1 cellular context compared by ENCODE assay signal in the genomic region with DNA sequence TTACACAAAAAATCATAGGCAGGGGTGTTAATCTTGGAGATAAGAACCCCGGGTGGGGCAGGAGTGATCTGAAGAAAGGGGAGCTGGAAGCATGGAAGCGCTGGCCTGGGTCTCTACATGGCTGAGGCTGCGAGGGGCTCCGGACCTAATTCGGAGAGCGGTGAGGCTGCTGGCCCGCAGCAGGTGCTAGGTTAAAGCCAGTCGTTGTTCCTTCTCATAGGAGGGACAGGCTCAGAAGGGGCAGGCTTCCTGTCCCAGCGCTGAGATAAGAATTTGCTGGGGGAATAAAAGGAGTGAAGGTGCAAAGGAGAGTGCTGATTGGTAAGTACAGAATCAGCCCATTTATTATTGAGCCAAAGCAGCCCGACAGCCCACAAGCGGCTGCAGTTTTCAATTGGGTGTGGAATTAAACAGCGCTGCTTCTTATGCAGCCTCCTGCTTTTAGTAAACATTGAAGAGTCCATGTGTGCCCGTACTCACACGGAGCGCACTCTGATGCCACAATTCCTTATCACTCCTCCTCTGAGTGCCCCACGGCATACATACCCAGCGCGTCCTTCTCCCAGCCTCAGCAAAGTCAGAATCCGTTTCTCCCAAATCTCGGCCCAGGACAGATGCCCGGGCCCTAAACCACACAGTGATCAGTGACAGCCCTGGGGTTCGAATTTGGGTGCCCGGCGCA.
TF ChIP-seq lines count a peak whose summit lies in the region.

No MANE protein-coding gene starts in this region.

TF ChIP-seq in SK-N-SH, 30 proteins besides CTCF, POLR2A, EP300 and RAD21 (continued from another document):
- no peak for TF ChIP-seq YY1 (IDR thresholded peaks at IDR 0.05; ENCODE audit: low read depth)
- TF ChIP-seq CHD2 (IDR thresholded peaks at IDR 0.05; ENCODE audit: low read length, partially characterized antibody) = no peak
TF ChIP-seq in SK-N-SH: peak in this region for 0.
